Comparison of ENCODE assay signal across 20 cellular contexts in genomic region chr10:71125749-71126107, GRCh38.
"Had no signal": no experiment of that assay in that cellular context is flagged by ENCODE, and none has a peak within 500 bp of the region (broad histone marks: within the 10 kb centered on the region; RNA-seq: fewer than 3 reads in every experiment).

No MANE protein-coding gene starts in this region.

- H3K36me3 ChIP-seq: brain microvascular endothelial cell, spleen had no signal

- H3K27ac ChIP-seq: brain microvascular endothelial cell, spleen, testis had no signal

- DNase-seq: activated gamma-delta T cell; activated naive CD4-positive, alpha-beta T cell treated with anti-CD3 and anti-CD28 coated beads, Interleukin-2, amount 50 U/mL, for 16 hours; aorta; brain microvascular endothelial cell; caudate nucleus; effector CD4-positive, alpha-beta T cell; foreskin fibroblast; hippocampal formation; left cardiac atrium; mesenchymal stem cell; mucosa of descending colon; retina; spleen; stimulated activated CD4-positive, alpha-beta T cell treated with anti-CD3 and anti-CD28 coated beads, Interleukin-4, amount 100 ng/mL, for 1 hour; stimulated activated naive CD4-positive, alpha-beta T cell; T-helper 9 cell; testis; trophoblast cell had no signal

- H3K27ac Mint-ChIP-seq: activated T-helper 1 cell treated with anti-CD3 and anti-CD28 coated beads, Interleukin-12 subunit alpha, Interleukin-12 subunit beta, Interleukin-2, Interleukin-4 antibody, amounts not matched to agents 30 ng/mL and 10 ng/mL and 1 ng/mL, durations not matched to agents 14 hours and 24 hours and 36 hours; dendritic cell treated with granulocyte-macrophage colony-stimulating factor and Interleukin-4, amounts not matched to agents 40 ng/mL and 50 ng/mL, for 4 days had no signal

- H3K4me1 ChIP-seq: testis had no signal

- H3K9me3 ChIP-seq: mucosa of descending colon, testis had no signal

- H3K4me3 Mint-ChIP-seq: activated T-helper 1 cell treated with anti-CD3 and anti-CD28 coated beads, Interleukin-12 subunit alpha, Interleukin-12 subunit beta, Interleukin-2, Interleukin-4 antibody, amounts not matched to agents 30 ng/mL and 10 ng/mL and 1 ng/mL, durations not matched to agents 14 hours and 24 hours and 36 hours; dendritic cell treated with granulocyte-macrophage colony-stimulating factor and Interleukin-4, amounts not matched to agents 40 ng/mL and 50 ng/mL, for 4 days had no signal

- H3K4me3 ChIP-seq: mucosa of descending colon, spleen, testis had no signal

- ATAC-seq: mucosa of descending colon had no signal

- H3K27me3 ChIP-seq: testis had no signal
